In the genomic region with DNA sequence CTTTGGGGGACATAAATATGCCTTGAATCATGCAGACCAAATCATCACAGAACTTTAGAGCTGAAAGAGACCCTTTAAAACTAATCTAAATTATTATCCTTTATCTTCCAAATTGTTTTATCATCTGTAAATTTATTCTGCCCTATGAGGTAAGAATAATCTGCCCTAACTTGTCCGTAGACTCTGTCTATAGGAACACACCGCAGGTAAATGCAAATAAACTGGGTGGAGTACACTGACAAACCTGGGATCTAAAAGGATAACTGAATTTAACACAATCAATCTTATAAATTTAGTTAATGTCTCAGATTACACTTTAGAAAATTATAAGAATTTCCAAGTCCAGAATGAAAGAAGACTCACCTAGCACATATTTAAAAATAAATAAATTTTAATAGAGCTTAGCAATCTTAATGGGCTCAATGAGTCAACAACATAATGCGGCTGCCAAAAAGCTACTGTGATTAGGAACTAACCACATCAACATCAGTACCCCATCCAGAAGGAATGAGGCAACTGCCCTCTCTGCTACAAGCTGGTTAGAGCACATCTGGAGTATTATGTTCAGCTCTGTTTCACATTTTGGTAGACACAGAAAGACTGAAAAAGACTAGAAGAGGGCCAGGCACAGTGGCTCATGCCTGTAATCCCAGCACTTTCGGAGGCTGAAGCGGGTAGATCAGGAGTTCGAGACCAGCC, we compare ENCODE assay signal across 9 cellular contexts. TPM values are rescaled to one million over a fixed set of nuclear protein-coding genes. Genes with fewer than 3 reads are reported as not detected.
DNase-seq lines count a peak whose midpoint lies in the region; TF ChIP-seq lines count a peak whose summit lies in the region.
"Had no signal": no experiment of that assay in that cellular context is flagged by ENCODE, and none has a peak within 500 bp of the region (broad histone marks: within the 10 kb centered on the region; RNA-seq: fewer than 3 reads in every experiment).

No MANE protein-coding gene starts in this region.

- no peaks in the 10 kb centered on the region for H3K27me3 ChIP-seq in osteoblast (ENCODE audit: insufficient read depth, low read length)

- H4K20me1 ChIP-seq in osteoblast (ENCODE audit: insufficient read depth, low read length) = no peaks in the 10 kb centered on the region

- TF ChIP-seq CTCF in HFFc6 (IDR thresholded peaks at IDR 0.05) (no peak), brain (conservative IDR thresholded peaks at IDR 0.05) (no peak), osteoblast (IDR thresholded peaks at IDR 0.05; ENCODE audit: extremely low read depth, low read depth, low read length) (no peak)

- H3K9me3 ChIP-seq in osteoblast (ENCODE audit: low read depth, low read length) = no peaks in the 10 kb centered on the region

- no peak overlapping the region for H3K27ac ChIP-seq in osteoblast (ENCODE audit: low read depth, low read length)

- H3K4me1 Mint-ChIP-seq in HFFc6 (ENCODE audit: low read depth) (peaks cover 69% of the 10 kb centered on the region), brain (peaks cover 90% of the 10 kb centered on the region)

- H3K36me3 ChIP-seq in osteoblast (ENCODE audit: insufficient read depth, low read length) = no peaks in the 10 kb centered on the region

- H3K27me3 Mint-ChIP-seq in HFFc6 (ENCODE audit: insufficient read depth) (no peaks in the 10 kb centered on the region; the same call in 1 of the 2 replicates), brain (peaks cover 9% of the 10 kb centered on the region)

- H3K4me3 Mint-ChIP-seq in HFFc6 = peak overlapping the region; percentile 36; the same call in 1 of the 2 replicates
- H3K4me3 Mint-ChIP-seq in brain = peak overlapping the region in 4 of 5 experiments; percentile 52 to 71 (median 69)

- H3K27ac Mint-ChIP-seq in HFFc6 (peak overlapping the region; percentile 21; the same call in 1 of the 2 replicates), brain (peak overlapping the region in 1 of 5 experiments; percentile 57)

- H3K9me3 Mint-ChIP-seq in HFFc6 (no peaks in the 10 kb centered on the region), brain (peaks cover 0 to 2% (median 0%) of the 10 kb centered on the region in 5 experiments)

- H3K4me2 ChIP-seq in osteoblast (ENCODE audit: insufficient read depth, low read length) = no peak overlapping the region

- H2AFZ ChIP-seq in osteoblast (ENCODE audit: low read length) = no peak overlapping the region

- H3K36me3 Mint-ChIP-seq in HFFc6 (ENCODE audit: low read depth) (peaks cover 6% of the 10 kb centered on the region; the same call in 1 of the 2 replicates), brain (peaks cover 21% of the 10 kb centered on the region)

- peaks cover 59% of the 10 kb centered on the region for H3K79me2 ChIP-seq in osteoblast (ENCODE audit: insufficient read depth, low read length)

- H3K4me1 ChIP-seq in osteoblast (ENCODE audit: insufficient read depth, low read length) = peaks cover 34% of the 10 kb centered on the region

- H3K4me3 ChIP-seq in osteoblast (ENCODE audit: insufficient read depth, low read length) = no peak overlapping the region

- peak; percentile 17 for DNase-seq in NCI-H1105 treated with DMSO at 0.1 percent for 48 hours (lab: John Stamatoyannopoulos, UW)
- DNase-seq in NCI-H1105 (lab: John Stamatoyannopoulos, UW) = no peak
- DNase-seq in HFFc6 = peak; percentile 57
- peak; percentile 74 for DNase-seq in osteoblast (ENCODE audit: insufficient read length, low spot score, missing footprints)
- DNase-seq in NCI-H187 (lab: John Stamatoyannopoulos, UW) = no peak
- DNase-seq in AML-193 (lab: John Stamatoyannopoulos, UW) = no peak
- no peak for DNase-seq in NCI-H128 (lab: John Stamatoyannopoulos, UW; ENCODE audit: unreplicated experiment)
- DNase-seq: midbrain had no signal

RNA-seq across cellular contexts. Expression of gene MEGF9, which starts 5.6 kb away (rescaled TPM):
- 1 to 10 TPM; 5.1 to 9.8 (median 8.8) TPM for total RNA-seq in HFFc6 (2021; fragmentation: NEBNext Ultra II Directional; extraction: Animal tissue kit (Norgen Biotek cat#: 25700))
- polyA plus RNA-seq in brain (ENCODE audit: insufficient read depth, low read depth, low replicate concordance) = 31.7 TPM
- 10.9 and 11.8 TPM in 2 replicates for total RNA-seq in osteoblast

Comparison
In these comparisons a context has a peak if more than half of its experiments do, and no peak if none do; other contexts are left out.
1. DNase-seq: peak in NCI-H1105 treated with DMSO at 0.1 percent for 48 hours (single experiment), HFFc6 (single experiment) and osteoblast (single experiment); none in NCI-H1105 (single experiment), NCI-H187 (0 of 2), AML-193 (0 of 2) and NCI-H128 (single experiment).